1 cellular context compared by ENCODE assay signal in the genomic region with DNA sequence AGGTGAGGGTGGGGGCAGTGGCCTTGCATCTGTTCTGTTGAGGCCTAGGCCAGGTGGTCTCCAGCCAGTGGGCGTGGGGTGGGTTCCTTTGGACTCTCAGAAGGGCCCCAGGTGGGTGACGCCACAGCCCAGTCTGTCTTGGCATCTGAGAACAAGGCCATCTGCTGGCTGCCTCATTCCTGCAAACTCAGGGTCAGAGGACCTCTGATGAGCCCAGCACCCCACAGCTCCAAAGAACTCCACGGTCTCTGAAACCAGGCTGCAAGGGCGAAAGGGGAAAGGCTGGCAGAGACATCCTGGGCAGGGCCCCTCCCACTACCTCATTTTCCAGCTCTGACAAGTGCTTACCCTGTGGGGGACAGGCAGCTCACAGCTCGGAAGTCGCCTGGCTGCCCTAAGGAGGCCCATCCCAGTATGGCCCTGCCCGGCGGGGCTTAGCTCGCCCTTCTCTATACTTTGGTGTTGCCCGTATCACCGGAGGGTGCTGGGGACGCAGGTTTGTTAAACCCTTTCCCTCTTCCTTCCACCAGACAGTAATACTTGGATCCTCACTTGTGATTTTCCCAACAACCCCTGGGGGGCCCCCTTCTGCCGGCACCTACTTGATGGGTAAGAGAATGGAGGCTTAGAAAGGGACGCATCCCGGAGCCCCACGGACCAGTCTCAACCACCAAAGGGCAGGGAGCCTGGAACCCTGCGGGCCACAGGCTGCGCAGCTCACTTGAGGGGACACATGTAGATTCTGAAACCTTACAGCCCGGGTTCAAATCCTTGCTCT.
TF ChIP-seq lines count a peak whose summit lies in the region.

No MANE protein-coding gene starts in this region.

TF ChIP-seq in H1, 55 proteins besides CTCF, POLR2A, EP300 and RAD21:
- TF ChIP-seq SP4 (IDR thresholded peaks at IDR 0.05; ENCODE audit: low read length) (0 out of 2 replicates have a peak, but pooled peaks have one; percentile 12), SP2 (IDR thresholded peaks at IDR 0.05; ENCODE audit: low read length) (no peak)
